Comparison of ENCODE assay signal across 1 cellular context in the genomic region with DNA sequence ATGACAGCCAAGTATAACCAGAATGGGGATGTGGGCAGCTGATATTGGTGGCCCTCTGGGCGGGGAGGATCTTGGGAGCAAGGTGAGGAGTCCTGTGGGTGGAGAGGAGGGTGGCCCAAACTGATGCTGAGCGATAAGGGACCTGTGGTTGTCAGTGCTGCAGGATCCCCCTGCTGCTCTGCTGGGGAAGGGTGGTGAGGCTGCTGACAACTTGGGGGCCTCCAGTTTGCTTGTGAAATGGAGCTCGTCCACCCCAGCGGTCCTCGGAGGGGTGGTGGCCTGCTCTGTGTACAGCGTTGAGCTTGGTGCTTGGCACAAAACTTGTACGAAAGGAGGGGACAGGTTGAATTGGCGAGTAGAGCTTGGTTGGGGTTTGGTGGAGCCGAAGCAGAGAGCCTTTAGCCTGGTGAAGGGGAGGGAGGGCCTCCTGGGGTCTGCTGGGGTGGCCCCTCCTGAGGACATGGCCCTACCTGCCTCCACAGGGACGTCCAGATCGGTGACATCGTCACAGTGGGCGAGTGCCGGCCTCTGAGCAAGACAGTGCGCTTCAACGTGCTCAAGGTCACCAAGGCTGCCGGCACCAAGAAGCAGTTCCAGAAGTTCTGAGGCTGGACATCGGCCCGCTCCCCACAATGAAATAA.
TF ChIP-seq lines count a peak whose summit lies in the region.

No MANE protein-coding gene starts in this region.

TF ChIP-seq in A549, 52 proteins besides CTCF, POLR2A, EP300 and RAD21 (continued from another document):
- no peak for TF ChIP-seq GATA3 (IDR thresholded peaks at IDR 0.05; ENCODE audit: borderline replicate concordance)
- TF ChIP-seq KDM1A (IDR thresholded peaks at IDR 0.05; ENCODE audit: low read depth) = no peak
- TF ChIP-seq USF2 (IDR thresholded peaks at IDR 0.05) = no peak
- TF ChIP-seq SREBF2 (IDR thresholded peaks at IDR 0.05) = no peak
- TF ChIP-seq, protein P1, sequence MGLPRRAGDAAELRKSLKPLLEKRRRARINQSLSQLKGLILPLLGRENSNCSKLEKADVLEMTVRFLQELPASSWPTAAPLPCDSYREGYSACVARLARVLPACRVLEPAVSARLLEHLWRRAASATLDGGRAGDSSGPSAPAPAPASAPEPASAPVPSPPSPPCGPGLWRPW (IDR thresholded peaks at IDR 0.05) = no peak
- no peak for TF ChIP-seq HDAC2 (IDR thresholded peaks at IDR 0.05)
- no peak for TF ChIP-seq RNF2 (IDR thresholded peaks at IDR 0.05; ENCODE audit: borderline replicate concordance, low read depth)
